Comparison of ENCODE assay signal across 8 cellular contexts in genomic region chr19:4830768-4831265, GRCh38. TPM values are rescaled to one million over a fixed set of nuclear protein-coding genes. Genes with fewer than 3 reads are reported as not detected.
DNase-seq lines count a peak whose midpoint lies in the region; ATAC-seq and TF ChIP-seq lines count a peak whose summit lies in the region.

No MANE protein-coding gene starts in this region.

- H3K27ac Mint-ChIP-seq in activated T-helper 17 cell treated with anti-CD3 and anti-CD28 coated beads, Interleukin-2, amount 50 U/mL, for 72 hours, result peak overlapping the region; percentile 90
- peak overlapping the region; percentile 89 for H3K27ac Mint-ChIP-seq in stimulated activated memory B cell treated with anti-CD40 and anti-IgM and Interleukin-4, amounts not matched to agents 10 μg/mL and 1 μg/mL and 100 μg/mL, for 72 hours

- peaks cover 42% of the 10 kb centered on the region for H3K36me3 Mint-ChIP-seq in activated T-helper 17 cell treated with anti-CD3 and anti-CD28 coated beads, Interleukin-2, amount 50 U/mL, for 72 hours (ENCODE audit: low read depth)
- H3K36me3 Mint-ChIP-seq in stimulated activated memory B cell treated with anti-CD40 and anti-IgM and Interleukin-4, amounts not matched to agents 10 μg/mL and 1 μg/mL and 100 μg/mL, for 72 hours, result peaks cover 22% of the 10 kb centered on the region

- H3K4me3 Mint-ChIP-seq in activated T-helper 17 cell treated with anti-CD3 and anti-CD28 coated beads, Interleukin-2, amount 50 U/mL, for 72 hours, result peak overlapping the region; percentile 89
- peak overlapping the region; percentile 87 for H3K4me3 Mint-ChIP-seq in stimulated activated memory B cell treated with anti-CD40 and anti-IgM and Interleukin-4, amounts not matched to agents 10 μg/mL and 1 μg/mL and 100 μg/mL, for 72 hours

- peaks cover 47% of the 10 kb centered on the region for H3K79me2 ChIP-seq in hepatocyte

- H3K27me3 ChIP-seq in HAP-1 (ENCODE audit: low read depth) (no peaks in the 10 kb centered on the region), hepatocyte (no peaks in the 10 kb centered on the region)

- no peaks in the 10 kb centered on the region for H3K9me3 Mint-ChIP-seq in activated T-helper 17 cell treated with anti-CD3 and anti-CD28 coated beads, Interleukin-2, amount 50 U/mL, for 72 hours
- no peaks in the 10 kb centered on the region for H3K9me3 Mint-ChIP-seq in stimulated activated memory B cell treated with anti-CD40 and anti-IgM and Interleukin-4, amounts not matched to agents 10 μg/mL and 1 μg/mL and 100 μg/mL, for 72 hours

- H3K36me3 ChIP-seq in HAP-1 (replicated peaks) (no peaks in the 10 kb centered on the region), hepatocyte (replicated peaks; ENCODE audit: insufficient read depth, low read depth) (no peaks in the 10 kb centered on the region)

- no peak for DNase-seq in HAP-1 (ENCODE audit: low spot score in 2 of 2)
- DNase-seq in hepatocyte (ENCODE audit: low spot score), result no peak
- no peak for DNase-seq in NCI-H1105 treated with DMSO at 0.1 percent for 48 hours (lab: John Stamatoyannopoulos, UW)

- no peak for TF ChIP-seq CTCF in hepatocyte (IDR thresholded peaks at IDR 0.05; ENCODE audit: poor library complexity)

- no peaks in the 10 kb centered on the region for H3K9me3 ChIP-seq in HAP-1
- no peaks in the 10 kb centered on the region for H3K9me3 ChIP-seq in hepatocyte (ENCODE audit: low read depth)

- ATAC-seq in activated T-helper 17 cell treated with anti-CD3 and anti-CD28 coated beads, Interleukin-2, amount 50 U/mL, for 72 hours (replicated peaks), result no peak
- ATAC-seq in stimulated activated memory B cell treated with anti-CD40 and anti-IgM and Interleukin-4, amounts not matched to agents 10 μg/mL and 1 μg/mL and 100 μg/mL, for 72 hours, result no peak
- ATAC-seq in GM21717 (IDR thresholded peaks at IDR 0.05; ENCODE audit: unreplicated experiment), result no peak
- ATAC-seq in GM19328 (IDR thresholded peaks at IDR 0.05; ENCODE audit: unreplicated experiment), result no peak
- ATAC-seq in HG03280 (IDR thresholded peaks at IDR 0.05; ENCODE audit: unreplicated experiment), result no peak

- no peaks in the 10 kb centered on the region for H3K27me3 Mint-ChIP-seq in activated T-helper 17 cell treated with anti-CD3 and anti-CD28 coated beads, Interleukin-2, amount 50 U/mL, for 72 hours
- no peaks in the 10 kb centered on the region for H3K27me3 Mint-ChIP-seq in stimulated activated memory B cell treated with anti-CD40 and anti-IgM and Interleukin-4, amounts not matched to agents 10 μg/mL and 1 μg/mL and 100 μg/mL, for 72 hours

- no peaks in the 10 kb centered on the region for H3K9me2 ChIP-seq in hepatocyte (replicated peaks; ENCODE audit: insufficient read depth)

- peak overlapping the region; percentile 86 for H3K27ac ChIP-seq in hepatocyte

- H3K4me2 ChIP-seq in hepatocyte, result peak overlapping the region; percentile 75

- in situ Hi-C loops in HAP-1 (cut with MboI; ENCODE audit: low sequenced_read_pairs), result no loop called here

- peaks cover 2% of the 10 kb centered on the region for H3K4me1 ChIP-seq in HAP-1
- peaks cover 12% of the 10 kb centered on the region for H3K4me1 ChIP-seq in hepatocyte (ENCODE audit: insufficient read depth)

- no peaks in the 10 kb centered on the region for H4K20me1 ChIP-seq in hepatocyte (ENCODE audit: insufficient read depth, poor library complexity, severe bottlenecking)

- 88% methylated on average over 6 of the region's 6 CpGs for WGBS in hepatocyte (ENCODE audit: low lambda C conversion rate, missing lambda C conversion rate)

- H2AFZ ChIP-seq in hepatocyte, result peak overlapping the region; percentile 93

- H3K4me3 ChIP-seq in HAP-1 (peak overlapping the region; percentile 75), hepatocyte (peak overlapping the region; percentile 81)

- peaks cover 17% of the 10 kb centered on the region for H3K4me1 Mint-ChIP-seq in activated T-helper 17 cell treated with anti-CD3 and anti-CD28 coated beads, Interleukin-2, amount 50 U/mL, for 72 hours
- peaks cover 35% of the 10 kb centered on the region for H3K4me1 Mint-ChIP-seq in stimulated activated memory B cell treated with anti-CD40 and anti-IgM and Interleukin-4, amounts not matched to agents 10 μg/mL and 1 μg/mL and 100 μg/mL, for 72 hours

RNA-seq across cellular contexts. Expression of gene TICAM1, which starts 0.7 kb away (rescaled TPM):
- total RNA-seq in activated T-helper 17 cell treated with anti-CD3 and anti-CD28 coated beads, Interleukin-2, amount 50 U/mL, for 72 hours, result 10 to 100 TPM; 27.6 to 36.1 TPM
- 3.7 and 5.0 TPM in 2 replicates for total RNA-seq in hepatocyte
- polyA plus RNA-seq in hepatocyte, result 20.5 and 21.3 TPM in 2 replicates

RNA-seq across cellular contexts. Expression of gene PLIN3, which starts 36.6 kb away (rescaled TPM):
- 10 to 100 TPM; 46.4 to 56.7 TPM for total RNA-seq in activated T-helper 17 cell treated with anti-CD3 and anti-CD28 coated beads, Interleukin-2, amount 50 U/mL, for 72 hours
- 97.8 and 108 TPM in 2 replicates for total RNA-seq in hepatocyte
- polyA plus RNA-seq in hepatocyte, result 118 and 121 TPM in 2 replicates

RNA-seq across cellular contexts. Expression of gene FEM1A, which starts 39.3 kb away (rescaled TPM):
- 10 to 100 TPM in 1 of 2 donors, 1 to 10 TPM in 1; 7.1 to 15.4 TPM for total RNA-seq in activated T-helper 17 cell treated with anti-CD3 and anti-CD28 coated beads, Interleukin-2, amount 50 U/mL, for 72 hours
- total RNA-seq in hepatocyte, result 8.3 and 9.2 TPM in 2 replicates
- 1.2 and 1.3 TPM in 2 replicates for polyA plus RNA-seq in hepatocyte
